In the genomic region with DNA sequence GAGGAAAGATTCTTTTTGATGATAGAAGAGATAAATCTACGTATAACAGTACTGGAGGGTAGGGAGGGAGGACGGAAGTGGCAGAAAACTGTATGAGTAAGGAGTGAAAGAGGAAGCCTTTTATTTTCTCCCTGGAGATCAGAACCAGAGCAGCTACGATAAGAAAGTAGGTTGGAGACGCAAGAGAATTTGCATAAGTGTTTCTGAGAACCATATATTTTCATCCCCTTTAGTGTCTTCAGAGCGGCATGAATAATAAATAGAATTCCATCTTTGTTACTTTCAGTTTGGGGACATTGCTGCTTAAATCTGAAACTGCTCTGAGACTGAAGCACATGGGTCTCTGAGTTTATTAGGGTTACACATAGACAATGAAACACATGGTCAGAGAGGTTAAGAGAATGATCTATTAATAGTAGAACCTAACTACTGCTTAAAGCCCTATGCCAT, we compare ENCODE assay signal across 9 cellular contexts.
DNase-seq lines count a peak whose midpoint lies in the region; ATAC-seq and TF ChIP-seq lines count a peak whose summit lies in the region.
"Had no signal": no experiment of that assay in that cellular context is flagged by ENCODE, and none has a peak within 500 bp of the region (broad histone marks: within the 10 kb centered on the region; RNA-seq: fewer than 3 reads in every experiment).

No MANE protein-coding gene starts in this region.

- H3K9me3 Mint-ChIP-seq in activated B cell treated with CpG ODN at 0.5 μM for 24 hours, result no peaks in the 10 kb centered on the region
- H3K9me3 Mint-ChIP-seq in effector memory CD8-positive, alpha-beta T cell, result no peaks in the 10 kb centered on the region

- ATAC-seq in GM19035 (IDR thresholded peaks at IDR 0.05; ENCODE audit: unreplicated experiment), result peak; percentile 84
- peak; percentile 75 for ATAC-seq in HG03135 (IDR thresholded peaks at IDR 0.05; ENCODE audit: unreplicated experiment)
- ATAC-seq in activated B cell treated with CpG ODN at 0.5 μM for 24 hours (ENCODE audit: low read depth), result peak; percentile 91
- no peak for ATAC-seq in effector memory CD8-positive, alpha-beta T cell (replicated peaks)

- no peaks in the 10 kb centered on the region for H3K36me3 ChIP-seq in sigmoid colon

- peaks cover 0 to 27% (median 8%) of the 10 kb centered on the region in 4 donors for H3K4me1 ChIP-seq in sigmoid colon

- H3K4me3 ChIP-seq in AG10803 (ENCODE audit: low read length), result peak overlapping the region; percentile 15
- peak overlapping the region in 3 of 4 donors; percentile 16 to 33 (median 29) for H3K4me3 ChIP-seq in sigmoid colon

- peak; percentile 26 for DNase-seq in AG10803 (ENCODE audit: low read depth)
- no peak for DNase-seq in activated B cell treated with CpG ODN at 0.5 μM for 24 hours
- DNase-seq in sigmoid colon, result no peak
- DNase-seq in HuH-7.5 (ENCODE audit: low spot score), result no peak
- no peak for DNase-seq in NCI-H510A (lab: John Stamatoyannopoulos, UW)
- DNase-seq in effector memory CD8-positive, alpha-beta T cell, result no peak

- POLR2A ChIA-PET in activated B cell treated with CpG ODN at 0.5 μM for 24 hours (lab: Charles Lee), result no interaction called here

- no peaks in the 10 kb centered on the region for H3K9me3 ChIP-seq in sigmoid colon

- peaks cover 2% of the 10 kb centered on the region for H3K27me3 Mint-ChIP-seq in activated B cell treated with CpG ODN at 0.5 μM for 24 hours
- peaks cover 14 to 23% of the 10 kb centered on the region in 2 donors for H3K27me3 Mint-ChIP-seq in effector memory CD8-positive, alpha-beta T cell
- H3K27me3 Mint-ChIP-seq: brain had no signal

- intact Hi-C loops in activated B cell treated with CpG ODN at 0.5 μM for 24 hours (cut with micrococcal nuclease) (loop anchor here (1.0 to 2.0 kb wide), 2 partner anchors 133 to 867 kb away; no protein-coding TSS in a partner anchor), sigmoid colon (cut with DNase I) (no loop called here)

- H3K27me3 ChIP-seq in sigmoid colon, result no peaks in the 10 kb centered on the region

- TF ChIP-seq CTCF in AG10803 (conservative IDR thresholded peaks at IDR 0.05; ENCODE audit: low read length) (no peak), activated B cell treated with CpG ODN at 0.5 μM for 24 hours (IDR thresholded peaks at IDR 0.05) (no peak), sigmoid colon (IDR thresholded peaks at IDR 0.05) (no peak)

- no peak for TF ChIP-seq EP300 in sigmoid colon (IDR thresholded peaks at IDR 0.05)

- peak overlapping the region in 3 of 4 donors; percentile 49 to 63 (median 60) for H3K27ac ChIP-seq in sigmoid colon

- H3K4me1 Mint-ChIP-seq in activated B cell treated with CpG ODN at 0.5 μM for 24 hours, result peaks cover 23% of the 10 kb centered on the region
- H3K4me1 Mint-ChIP-seq in effector memory CD8-positive, alpha-beta T cell (ENCODE audit: low read depth in 2 of 2), result no peaks in the 10 kb centered on the region

- WGBS in sigmoid colon, 2 donors, result 24 to 65% methylated on average over 5 of the region's 5 CpGs

- no peaks in the 10 kb centered on the region for H3K36me3 Mint-ChIP-seq in activated B cell treated with CpG ODN at 0.5 μM for 24 hours (ENCODE audit: low read depth)
- H3K36me3 Mint-ChIP-seq in effector memory CD8-positive, alpha-beta T cell (ENCODE audit: insufficient read depth), result no peaks in the 10 kb centered on the region
- H3K36me3 Mint-ChIP-seq: brain had no signal

- no peak for TF ChIP-seq POLR2A in sigmoid colon (IDR thresholded peaks at IDR 0.05)

- H3K27ac Mint-ChIP-seq in activated B cell treated with CpG ODN at 0.5 μM for 24 hours, result no peak overlapping the region
- no peak overlapping the region for H3K27ac Mint-ChIP-seq in effector memory CD8-positive, alpha-beta T cell

- peak overlapping the region; percentile 45 for H3K4me3 Mint-ChIP-seq in activated B cell treated with CpG ODN at 0.5 μM for 24 hours
- H3K4me3 Mint-ChIP-seq in effector memory CD8-positive, alpha-beta T cell, result peak overlapping the region in 1 of 2 donors; percentile 37

- CTCF ChIA-PET in activated B cell treated with CpG ODN at 0.5 μM for 24 hours (lab: Charles Lee), result no interaction called here
